In genomic region chr1:10909697-10910489, GRCh38 we compare ENCODE assay signal across 8 cellular contexts.
A peak's percentile ranks its signal among the peaks of the same experiment; 100 is the strongest.
DNase-seq lines count a peak whose midpoint lies in the region; ATAC-seq and TF ChIP-seq lines count a peak whose summit lies in the region.

No MANE protein-coding gene starts in this region.

- no peaks in the 10 kb centered on the region for H3K27me3 ChIP-seq in cardiac muscle cell

- H3K9me3 ChIP-seq in OCI-LY7 (ENCODE audit: low read length) = no peaks in the 10 kb centered on the region
- H3K9me3 ChIP-seq in cardiac muscle cell (ENCODE audit: low read depth) = no peaks in the 10 kb centered on the region

- H3K36me3 ChIP-seq in OCI-LY7 (ENCODE audit: insufficient read depth, low read length) = no peaks in the 10 kb centered on the region
- H3K36me3 ChIP-seq in cardiac muscle cell = no peaks in the 10 kb centered on the region

- no peaks in the 10 kb centered on the region for H4K20me1 ChIP-seq in OCI-LY7 (ENCODE audit: insufficient read depth, low read length)

- intact Hi-C loops in OCI-LY7 (cut with micrococcal nuclease; ENCODE audit: unreplicated experiment) = no loop called here

- peak; percentile 83 for TF ChIP-seq CTCF in GM12874 (IDR thresholded peaks at IDR 0.05; ENCODE audit: insufficient read depth, low read depth, low read length)
- TF ChIP-seq CTCF in OCI-LY7 (conservative IDR thresholded peaks at IDR 0.05; ENCODE audit: low read length) = peak; percentile 83
- peak; percentile 27 for TF ChIP-seq CTCF in cardiac muscle cell (IDR thresholded peaks at IDR 0.05; ENCODE audit: low read depth, low read length)

- no peak overlapping the region for H3K4me2 ChIP-seq in OCI-LY7 (ENCODE audit: low read length)

- H3K9me2 ChIP-seq in OCI-LY7 (ENCODE audit: insufficient read depth, low read length) = no peaks in the 10 kb centered on the region

- peak; percentile 75 for DNase-seq in 8988T
- peak; percentile 73 for DNase-seq in OCI-LY7 (ENCODE audit: low spot score)
- peak; percentile 53 for DNase-seq in activated T-helper 1 cell treated with Interleukin-2 at 50 U/mL for 16 hours (ENCODE audit: low read depth)
- DNase-seq in cardiac muscle cell (ENCODE audit: low read depth in 1 of 2, low spot score in 1 of 2) = peak; percentile 22 to 60
- peak; percentile 72 for DNase-seq in stimulated activated CD4-positive, alpha-beta T cell treated with anti-CD3 and anti-CD28 coated beads, Interleukin-1b, Interleukin-23, amount 100 ng/mL, for 48 hours

- H3K4me1 ChIP-seq in OCI-LY7 (ENCODE audit: insufficient read depth, low read length, poor library complexity, severe bottlenecking) = peaks cover 8% of the 10 kb centered on the region
- H3K4me1 ChIP-seq in cardiac muscle cell (ENCODE audit: low read depth) = peaks cover 9% of the 10 kb centered on the region

- POLR2A ChIA-PET in OCI-LY7 (lab: Charles Lee) = no interaction called here

- no peaks in the 10 kb centered on the region for H3K79me2 ChIP-seq in OCI-LY7 (ENCODE audit: insufficient read depth, low read depth, low read length)

- no peak overlapping the region for H3K4me3 ChIP-seq in OCI-LY7 (ENCODE audit: low read depth, low read length, poor library complexity, severe bottlenecking)
- H3K4me3 ChIP-seq in cardiac muscle cell = no peak overlapping the region

- CTCF ChIA-PET in OCI-LY7 (lab: Charles Lee; ENCODE audit: unreplicated experiment) = no interaction called here

- H2AFZ ChIP-seq in OCI-LY7 (ENCODE audit: low read length) = peak overlapping the region; percentile 23; the same call in 1 of the 2 replicates

- H3K27ac ChIP-seq in OCI-LY7 (ENCODE audit: low read depth, low read length, poor library complexity, severe bottlenecking) (no peak overlapping the region), cardiac muscle cell (no peak overlapping the region)

- no TSS peak for BruUV-seq in OCI-LY7 (replicated peaks; lab: Mats Ljungman, UMichigan)

- ATAC-seq in HG03520 (IDR thresholded peaks at IDR 0.05; ENCODE audit: unreplicated experiment) = no peak
- no peak for ATAC-seq in GM21786 (IDR thresholded peaks at IDR 0.05; ENCODE audit: unreplicated experiment)

Comparison
In these comparisons a context has a peak if more than half of its experiments do, and no peak if none do; other contexts are left out.
1. CTCF ChIP-seq: peak in every context shown above with its lines; median percentile 83 in GM12874; 83 in OCI-LY7; 27 in cardiac muscle cell.